8 cellular contexts compared by ENCODE assay signal in genomic region chr4:83110222-83110945, GRCh38. TPM values are rescaled to one million over a fixed set of nuclear protein-coding genes. Genes with fewer than 3 reads are reported as not detected.
A peak's percentile ranks its signal among the peaks of the same experiment; 100 is the strongest.
DNase-seq lines count a peak whose midpoint lies in the region; ATAC-seq and TF ChIP-seq lines count a peak whose summit lies in the region.

No MANE protein-coding gene starts in this region.

- peaks cover 0 to 9% of the 10 kb centered on the region in 2 donors for H3K27me3 ChIP-seq in left lung

- peak overlapping the region; percentile 76 to 96 for H3K27ac ChIP-seq in left lung

- H3K36me3 ChIP-seq in left lung, result no peaks in the 10 kb centered on the region

- ATAC-seq in GM19035 (IDR thresholded peaks at IDR 0.05; ENCODE audit: unreplicated experiment) (peak; percentile 74), HG03354 (IDR thresholded peaks at IDR 0.05; ENCODE audit: poor library complexity, severe bottlenecking, unreplicated experiment) (peak; percentile 80), left lung (peak; percentile 94)

- peaks cover 0 to 46% of the 10 kb centered on the region in 2 donors for H3K4me1 ChIP-seq in left lung

- H3K4me3 ChIP-seq in left lung, result peak overlapping the region; percentile 51 to 61

- DNase-seq in Ammon's horn (ENCODE audit: low spot score), result peak; percentile 85
- peak; percentile 72 to 90 for DNase-seq in NCI-H446 (lab: John Stamatoyannopoulos, UW)
- peak; percentile 95 for DNase-seq in activated CD4-positive, alpha-beta T cell treated with anti-CD3 and anti-CD28 coated beads for 48 hours
- peak; percentile 77 for DNase-seq in dedifferentiated amniotic fluid mesenchymal stem cell (ENCODE audit: extremely low spot score)
- DNase-seq in left lung, result peak; percentile 89 to 98
- DNase-seq in stimulated activated CD4-positive, alpha-beta T cell treated with anti-CD3 and anti-CD28 coated beads, Interleukin-2, amount 100 ng/mL, for 48 hours, result peak; percentile 86 to 87

- H3K9me3 ChIP-seq in left lung, result no peaks in the 10 kb centered on the region

- peak; percentile 35 to 44 for TF ChIP-seq CTCF in left lung (IDR thresholded peaks at IDR 0.05)

- intact Hi-C loops in left lung (cut with DNase I), result no loop called here

RNA-seq across cellular contexts. Expression of gene PLAC8, which starts 4.1 kb away (rescaled TPM):
- 10 to 100 TPM; 20.1 to 48.7 TPM for total RNA-seq in left lung

Comparison
In these comparisons a context has a peak if more than half of its experiments do, and no peak if none do; other contexts are left out.
1. Peak in every context shown above with its lines: DNase-seq, ATAC-seq, H3K4me3 ChIP-seq and H3K27ac ChIP-seq.